In the genomic region with DNA sequence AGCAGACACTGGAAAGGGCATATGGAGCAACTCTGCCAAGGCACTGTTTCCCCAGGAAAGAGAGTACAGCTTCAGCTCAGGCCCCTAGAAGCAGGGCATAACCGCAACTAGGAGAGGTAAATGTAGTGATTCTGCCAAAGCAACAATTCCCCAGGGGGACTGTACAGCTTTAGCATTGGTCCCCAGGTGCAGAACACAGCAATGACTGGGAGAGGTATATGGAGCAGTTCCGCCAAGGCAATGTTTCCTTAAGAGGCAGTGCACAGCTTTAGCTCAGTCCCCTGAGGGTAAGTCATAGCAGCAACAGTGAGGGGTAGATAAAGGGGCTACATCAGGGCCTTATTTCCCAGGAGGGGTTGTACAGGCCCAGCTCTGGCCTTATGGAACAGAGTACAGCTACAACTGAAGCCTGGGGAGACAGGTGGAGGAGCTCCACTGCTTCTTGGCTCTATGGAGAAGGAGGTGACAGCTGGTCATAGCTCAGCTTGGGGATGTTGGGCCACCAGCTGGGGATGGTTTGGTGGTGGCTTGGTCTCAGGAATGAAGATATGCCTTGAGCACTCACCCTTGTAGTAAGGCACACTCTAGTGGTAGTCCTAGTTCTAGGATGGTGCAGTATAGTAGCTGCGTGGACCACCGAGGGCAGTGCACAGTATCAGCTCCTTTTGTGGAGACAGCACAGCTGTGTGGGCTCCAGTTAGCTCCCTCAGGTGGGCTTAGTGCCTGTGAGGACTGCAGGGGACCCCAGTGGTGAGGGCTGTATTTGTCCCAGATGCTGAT, we compare ENCODE assay signal across 19 cellular contexts.
DNase-seq lines count a peak whose midpoint lies in the region; ATAC-seq and TF ChIP-seq lines count a peak whose summit lies in the region.
"Had no signal": no experiment of that assay in that cellular context is flagged by ENCODE, and none has a peak within 500 bp of the region (broad histone marks: within the 10 kb centered on the region; RNA-seq: fewer than 3 reads in every experiment).

No MANE protein-coding gene starts in this region.

- H3K4me3 ChIP-seq in GM12864 (ENCODE audit: low read depth, low read length) (no peak overlapping the region), suprapubic skin (no peak overlapping the region)
- H3K4me3 ChIP-seq: testis had no signal

- DNase-seq in GM12864 (ENCODE audit: low read depth) (no peak), NCI-H2107 (lab: John Stamatoyannopoulos, UW) (peak; percentile 53), germinal center (ENCODE audit: low spot score) (peak; percentile 48), suprapubic skin (ENCODE audit: low spot score in 2 of 2) (no peak), kidney glomerular epithelial cell (lab: John Stamatoyannopoulos, UW) (no peak), HuH-7.5 (ENCODE audit: low spot score) (no peak)
- DNase-seq: activated CD4-positive, alpha-beta T cell treated with anti-CD3 and anti-CD28 coated beads, Interleukin-2, amount 10 ng/mL, durations not matched to agents 24 days and 14 days; activated naive CD4-positive, alpha-beta T cell treated with anti-CD3 and anti-CD28 coated beads for 36 hours; activated T-cell treated with anti-CD3 and anti-CD28 coated beads, Interleukin-2, amount 50 U/mL, for 72 hours; amygdala; CD4-positive, alpha-beta memory T cell; cortex of kidney; mammary epithelial cell; NCI-H1694 treated with DMSO at 0.1 percent for 48 hours; NCI-H345; testis had no signal

- no peaks in the 10 kb centered on the region for H3K36me3 ChIP-seq in suprapubic skin

- H3K27ac ChIP-seq in suprapubic skin = no peak overlapping the region
- H3K27ac ChIP-seq: testis had no signal

- H3K4me1 ChIP-seq in suprapubic skin = no peaks in the 10 kb centered on the region
- H3K4me1 ChIP-seq: testis had no signal

- peak; percentile 13 for TF ChIP-seq CTCF in GM12864 (IDR thresholded peaks at IDR 0.05; ENCODE audit: low read depth, low read length, missing control alignments)
- TF ChIP-seq CTCF in suprapubic skin (IDR thresholded peaks at IDR 0.05) = no peak

- H3K27me3 ChIP-seq in suprapubic skin = no peaks in the 10 kb centered on the region
- H3K27me3 ChIP-seq: testis had no signal

- ATAC-seq in GM21619 (IDR thresholded peaks at IDR 0.05; ENCODE audit: unreplicated experiment) = peak; percentile 40
- ATAC-seq in HG03439 (IDR thresholded peaks at IDR 0.05; ENCODE audit: unreplicated experiment) = no peak
- ATAC-seq: activated T-cell treated with anti-CD3 and anti-CD28 coated beads, Interleukin-2, amount 50 U/mL, for 72 hours; HCT116 had no signal

- no peak for TF ChIP-seq EP300 in suprapubic skin (IDR thresholded peaks at IDR 0.05)

- WGBS in suprapubic skin = 93% methylated on average over 4 of the region's 4 CpGs

- no peaks in the 10 kb centered on the region for H3K9me3 ChIP-seq in suprapubic skin
- H3K9me3 ChIP-seq: testis had no signal

- no peak for TF ChIP-seq POLR2A in suprapubic skin (IDR thresholded peaks at IDR 0.05)

Comparison
In these comparisons a context has a peak if more than half of its experiments do, and no peak if none do; other contexts are left out.
1. DNase-seq: peak in NCI-H2107 (single experiment) and germinal center (single experiment); none in GM12864 (single experiment), suprapubic skin (0 of 2), kidney glomerular epithelial cell (single experiment) and HuH-7.5 (single experiment).